14 cellular contexts compared by ENCODE assay signal in genomic region chr7:134908289-134908688, GRCh38.
DNase-seq lines count a peak whose midpoint lies in the region; ATAC-seq, FAIRE-seq and TF ChIP-seq lines count a peak whose summit lies in the region.
"Had no signal": no experiment of that assay in that cellular context is flagged by ENCODE, and none has a peak within 500 bp of the region (broad histone marks: within the 10 kb centered on the region; RNA-seq: fewer than 3 reads in every experiment).

No MANE protein-coding gene starts in this region.

- H3K36me3 Mint-ChIP-seq in HFFc6 (ENCODE audit: low read depth) = peaks cover 54% of the 10 kb centered on the region
- H3K36me3 Mint-ChIP-seq in CD4-positive, alpha-beta memory T cell = no peaks in the 10 kb centered on the region

- H3K36me3 ChIP-seq in ascending aorta (no peaks in the 10 kb centered on the region), muscle layer of duodenum (ENCODE audit: control insufficient read depth in 1 of 2, insufficient read depth in 2 of 2, low read length in 2 of 2) (peaks cover 0 to 3% of the 10 kb centered on the region in 2 donors)
- no peaks in the 10 kb centered on the region for H3K36me3 ChIP-seq in CD4-positive, alpha-beta memory T cell (ENCODE audit: insufficient read depth, low read length)

- FAIRE-seq in GM12892 (lab: Jason Lieb, UNC) = no peak
- FAIRE-seq: frontal cortex had no signal

- TF ChIP-seq CTCF in HFFc6 (IDR thresholded peaks at IDR 0.05) (no peak), ascending aorta (IDR thresholded peaks at IDR 0.05) (no peak)

- peak; percentile 66 for DNase-seq in ELR (ENCODE audit: low read depth)
- DNase-seq in HFFc6 = peak; percentile 55
- DNase-seq in ascending aorta (ENCODE audit: low spot score in 2 of 2) = no peak
- no peak for DNase-seq in NCI-H1048 (lab: John Stamatoyannopoulos, UW)
- no peak for DNase-seq in GM12892 (ENCODE audit: insufficient read length)
- DNase-seq in CD4-positive, alpha-beta memory T cell = no peak
- DNase-seq: Kasumi-1, NCI-H446, SHP77 had no signal

- H3K4me3 ChIP-seq in ascending aorta (no peak overlapping the region), muscle layer of duodenum (ENCODE audit: low read depth in 1 of 2, low read length in 2 of 2) (no peak overlapping the region)
- H3K4me3 ChIP-seq in CD4-positive, alpha-beta memory T cell (ENCODE audit: low read length in 2 of 2) = no peak overlapping the region

- H3K27ac ChIP-seq in ascending aorta (peak overlapping the region; percentile 77 to 78), muscle layer of duodenum (ENCODE audit: low read length) (peak overlapping the region; percentile 84)
- H3K27ac ChIP-seq in CD4-positive, alpha-beta memory T cell (ENCODE audit: low read depth, low read length) = no peak overlapping the region

- peak overlapping the region; percentile 52 for H3K4me3 Mint-ChIP-seq in HFFc6
- no peak overlapping the region for H3K4me3 Mint-ChIP-seq in CD4-positive, alpha-beta memory T cell
- H3K4me3 Mint-ChIP-seq: central memory CD8-positive, alpha-beta T cell had no signal

- no peaks in the 10 kb centered on the region for H3K9me3 ChIP-seq in ascending aorta
- no peaks in the 10 kb centered on the region for H3K9me3 ChIP-seq in muscle layer of duodenum (ENCODE audit: control insufficient read depth in 1 of 2, low read length in 2 of 2)
- no peaks in the 10 kb centered on the region for H3K9me3 ChIP-seq in CD4-positive, alpha-beta memory T cell (ENCODE audit: control insufficient read depth in 1 of 2, low read length in 2 of 2)

- POLR2A ChIA-PET in CD4-positive, alpha-beta memory T cell (lab: Charles Lee; ENCODE audit: partially characterized antibody) = no interaction called here

- H3K4me1 ChIP-seq in ascending aorta (peaks cover 5 to 67% of the 10 kb centered on the region in 2 donors), muscle layer of duodenum (ENCODE audit: control insufficient read depth in 1 of 2, insufficient read depth in 2 of 2, low read length in 2 of 2) (peaks cover 0 to 28% of the 10 kb centered on the region in 2 donors)
- H3K4me1 ChIP-seq in CD4-positive, alpha-beta memory T cell (ENCODE audit: insufficient read depth, low read length) = no peaks in the 10 kb centered on the region

- H3K27me3 ChIP-seq in ascending aorta = no peaks in the 10 kb centered on the region
- no peaks in the 10 kb centered on the region for H3K27me3 ChIP-seq in muscle layer of duodenum (ENCODE audit: low read depth, low read length)
- no peaks in the 10 kb centered on the region for H3K27me3 ChIP-seq in CD4-positive, alpha-beta memory T cell (ENCODE audit: insufficient read depth, low read length)

- H3K27ac Mint-ChIP-seq in HFFc6 = peak overlapping the region; percentile 89
- no peak overlapping the region for H3K27ac Mint-ChIP-seq in CD4-positive, alpha-beta memory T cell

- CTCF ChIA-PET in CD4-positive, alpha-beta memory T cell (lab: Charles Lee; ENCODE audit: partially characterized antibody) = no interaction called here

- H3K4me1 Mint-ChIP-seq in HFFc6 (ENCODE audit: low read depth) = peaks cover 95% of the 10 kb centered on the region
- H3K4me1 Mint-ChIP-seq in CD4-positive, alpha-beta memory T cell = no peaks in the 10 kb centered on the region
- H3K4me1 Mint-ChIP-seq: central memory CD8-positive, alpha-beta T cell had no signal

- intact Hi-C loops in ascending aorta (cut with DNase I) = no loop called here
- intact Hi-C loops in CD4-positive, alpha-beta memory T cell (cut with micrococcal nuclease) = no loop called here

- peaks cover 68% of the 10 kb centered on the region for H3K27me3 Mint-ChIP-seq in HFFc6 (ENCODE audit: insufficient read depth)
- no peaks in the 10 kb centered on the region for H3K27me3 Mint-ChIP-seq in CD4-positive, alpha-beta memory T cell

- H3K9me3 Mint-ChIP-seq in HFFc6 = peaks cover 25% of the 10 kb centered on the region; the same call in 1 of the 2 replicates
- peaks cover 0 to 2% (median 0%) of the 10 kb centered on the region in 8 donors for H3K9me3 Mint-ChIP-seq in CD4-positive, alpha-beta memory T cell
- H3K9me3 Mint-ChIP-seq: central memory CD8-positive, alpha-beta T cell had no signal

- ATAC-seq in GM18505 (IDR thresholded peaks at IDR 0.05; ENCODE audit: unreplicated experiment) = no peak
- ATAC-seq: left colon had no signal

- no peak for TF ChIP-seq POLR2A in GM18505 (IDR thresholded peaks at IDR 0.05; ENCODE audit: borderline replicate concordance, extremely low read depth, insufficient read depth, insufficient read length)
- TF ChIP-seq POLR2A in GM12892 (IDR thresholded peaks at IDR 0.05; ENCODE audit: low read depth, low read length) = no peak

Comparison
In these comparisons a context has a peak if more than half of its experiments do, and no peak if none do; other contexts are left out.
1. DNase-seq: peak in ELR (single experiment) and HFFc6 (single experiment); none in ascending aorta (0 of 2), NCI-H1048 (single experiment), GM12892 (single experiment) and CD4-positive, alpha-beta memory T cell (0 of 5).